22 cellular contexts compared by ENCODE assay signal in genomic region chr2:117942551-117942950, GRCh38.
DNase-seq lines count a peak whose midpoint lies in the region; ATAC-seq and TF ChIP-seq lines count a peak whose summit lies in the region.
"Had no signal": no experiment of that assay in that cellular context is flagged by ENCODE, and none has a peak within 500 bp of the region (broad histone marks: within the 10 kb centered on the region; RNA-seq: fewer than 3 reads in every experiment).

No MANE protein-coding gene starts in this region.

- H4K91ac ChIP-seq in H9 (ENCODE audit: insufficient read length, low read depth, low read length), result no peak overlapping the region

- no peak overlapping the region for H3K23ac ChIP-seq in H9 (ENCODE audit: insufficient read length, low read depth, low read length)

- no peak overlapping the region for H3K18ac ChIP-seq in H9 (ENCODE audit: insufficient read length, low read depth, low read length)

- H3K27me3 ChIP-seq in CD8-positive, alpha-beta T cell (ENCODE audit: insufficient read depth, low read length), result no peaks in the 10 kb centered on the region
- H3K27me3 ChIP-seq in H9 (ENCODE audit: insufficient read depth, low read length) (no peaks in the 10 kb centered on the region), osteoblast (ENCODE audit: insufficient read depth, low read length) (no peaks in the 10 kb centered on the region), upper lobe of right lung (no peaks in the 10 kb centered on the region)
- H3K27me3 ChIP-seq: BLaER1 treated with 17β-estradiol and CSF1 and Interleukin-3, amounts not matched to agents 10 nM and 100 nM; body of pancreas had no signal

- no peak overlapping the region for H3K4me3 ChIP-seq in CD8-positive, alpha-beta T cell (ENCODE audit: low read depth, low read length)
- no peak overlapping the region for H3K4me3 ChIP-seq in osteoblast (ENCODE audit: insufficient read depth, low read length)
- H3K4me3 ChIP-seq in upper lobe of right lung, result no peak overlapping the region
- H3K4me3 ChIP-seq: BLaER1 treated with 17β-estradiol and CSF1 and Interleukin-3, amounts not matched to agents 10 nM and 100 nM; body of pancreas had no signal

- peaks cover 78% of the 10 kb centered on the region for H3K36me3 ChIP-seq in CD8-positive, alpha-beta T cell (ENCODE audit: insufficient read depth, low read length)
- H3K36me3 ChIP-seq in osteoblast (ENCODE audit: insufficient read depth, low read length) (peaks cover 70% of the 10 kb centered on the region), upper lobe of right lung (peaks cover 99% of the 10 kb centered on the region)

- no peaks in the 10 kb centered on the region for H3K27me3 Mint-ChIP-seq in CD8-positive, alpha-beta T cell (ENCODE audit: low read depth)
- H3K27me3 Mint-ChIP-seq in H9 (ENCODE audit: low read depth) (no peaks in the 10 kb centered on the region), endothelial cell (ENCODE audit: unreplicated experiment) (peaks cover 7% of the 10 kb centered on the region)
- H3K27me3 Mint-ChIP-seq: activated B cell treated with CpG ODN at 0.5 μM for 24 hours had no signal

- no peak overlapping the region for H2AK5ac ChIP-seq in H9 (ENCODE audit: insufficient read length, low read length)

- no peaks in the 10 kb centered on the region for H3K9me3 Mint-ChIP-seq in CD8-positive, alpha-beta T cell
- H3K9me3 Mint-ChIP-seq in H9 (no peaks in the 10 kb centered on the region), endothelial cell (ENCODE audit: unreplicated experiment) (no peaks in the 10 kb centered on the region)
- H3K9me3 Mint-ChIP-seq: activated B cell treated with CpG ODN at 0.5 μM for 24 hours; activated naive CD4-positive, alpha-beta T cell treated with anti-CD3 and anti-CD28 coated beads for 36 hours had no signal

- H2BK12ac ChIP-seq in H9 (ENCODE audit: insufficient read length, low read depth, low read length), result no peak overlapping the region

- no peaks in the 10 kb centered on the region for H3K79me1 ChIP-seq in H9 (ENCODE audit: insufficient read depth, low read depth, low read length, poor library complexity, severe bottlenecking)

- no peak overlapping the region for H3K4me3 Mint-ChIP-seq in CD8-positive, alpha-beta T cell
- H3K4me3 Mint-ChIP-seq in H9 (no peak overlapping the region; a peak in 1 of 5 replicates), endothelial cell (ENCODE audit: unreplicated experiment) (peak overlapping the region; percentile 28)
- H3K4me3 Mint-ChIP-seq: activated B cell treated with CpG ODN at 0.5 μM for 24 hours; activated naive CD4-positive, alpha-beta T cell treated with anti-CD3 and anti-CD28 coated beads for 36 hours had no signal

- no peak overlapping the region for H3K27ac ChIP-seq in CD8-positive, alpha-beta T cell (ENCODE audit: low read depth, low read length)
- H3K27ac ChIP-seq in H9 (ENCODE audit: insufficient read length, low read depth, low read length) (no peak overlapping the region), osteoblast (ENCODE audit: low read depth, low read length) (peak overlapping the region; percentile 44), upper lobe of right lung (no peak overlapping the region)
- H3K27ac ChIP-seq: BLaER1 treated with 17β-estradiol and CSF1 and Interleukin-3, amounts not matched to agents 10 nM and 100 nM; body of pancreas had no signal

- CTCF ChIA-PET in CD8-positive, alpha-beta T cell (lab: Charles Lee), result no interaction called here

- H2BK5ac ChIP-seq in H9 (ENCODE audit: insufficient read length, low read length), result no peak overlapping the region

- H3K9ac ChIP-seq in H9 (ENCODE audit: extremely low read depth, insufficient read length, low read length), result no peak overlapping the region
- H3K9ac ChIP-seq: BLaER1 treated with 17β-estradiol and CSF1 and Interleukin-3, amounts not matched to agents 10 nM and 100 nM had no signal

- no peak for DNase-seq in CD8-positive, alpha-beta T cell
- no peak for DNase-seq in H9
- no peak for DNase-seq in endothelial cell (ENCODE audit: low spot score)
- no peak for DNase-seq in osteoblast (ENCODE audit: insufficient read length, low spot score, missing footprints)
- DNase-seq in upper lobe of right lung, result no peak
- no peak for DNase-seq in activated naive CD4-positive, alpha-beta T cell treated with anti-CD3 and anti-CD28 coated beads, Interleukin-2, amount 50 U/mL, for 16 hours
- no peak for DNase-seq in epidermal melanocyte (ENCODE audit: insufficient read length, low spot score)
- DNase-seq in stimulated activated CD4-positive, alpha-beta T cell treated with anti-CD3 and anti-CD28 coated beads, Interleukin-12 subunit alpha, Interleukin-12 subunit beta, amount 100 ng/mL, for 4 hours, result no peak
- DNase-seq: ACHN; activated B cell treated with CpG ODN at 0.5 μM for 24 hours; activated naive CD4-positive, alpha-beta T cell treated with anti-CD3 and anti-CD28 coated beads for 36 hours; body of pancreas; cerebellar nuclear complex; dermis blood vessel endothelial cell; DND-41; NCI-H1048; NCI-H1694; NCI-H446; NCI-H82; T-helper 1 cell; trophoblast cell had no signal

- H3K9me3 ChIP-seq in CD8-positive, alpha-beta T cell (ENCODE audit: low read length), result no peaks in the 10 kb centered on the region
- H3K9me3 ChIP-seq in H9 (ENCODE audit: control insufficient read depth, low read depth, low read length) (no peaks in the 10 kb centered on the region), osteoblast (ENCODE audit: low read depth, low read length) (no peaks in the 10 kb centered on the region), upper lobe of right lung (no peaks in the 10 kb centered on the region)
- H3K9me3 ChIP-seq: BLaER1 treated with 17β-estradiol and CSF1 and Interleukin-3, amounts not matched to agents 10 nM and 100 nM; body of pancreas had no signal

- no peak overlapping the region for H3K14ac ChIP-seq in H9 (ENCODE audit: insufficient read depth, low read length)

- intact Hi-C loops in CD8-positive, alpha-beta T cell (cut with DNase I, micrococcal nuclease), result no loop called here
- intact Hi-C loops in upper lobe of right lung (cut with DNase I), result no loop called here

- no peak overlapping the region for H4K8ac ChIP-seq in H9 (replicated peaks; ENCODE audit: insufficient read length, low read depth, low read length)

- H2AFZ ChIP-seq in H9 (ENCODE audit: low read length) (no peak overlapping the region), osteoblast (ENCODE audit: low read length) (no peak overlapping the region)

- H3K4me1 Mint-ChIP-seq in CD8-positive, alpha-beta T cell (ENCODE audit: low read depth), result no peaks in the 10 kb centered on the region
- peaks cover 5 to 6% of the 10 kb centered on the region in 2 experiments; a peak in 3 of 4 replicates for H3K4me1 Mint-ChIP-seq in H9
- H3K4me1 Mint-ChIP-seq in endothelial cell (ENCODE audit: unreplicated experiment), result peaks cover 54% of the 10 kb centered on the region
- H3K4me1 Mint-ChIP-seq: activated B cell treated with CpG ODN at 0.5 μM for 24 hours had no signal

- no peak for TF ChIP-seq CTCF in CD8-positive, alpha-beta T cell (IDR thresholded peaks at IDR 0.05)
- TF ChIP-seq CTCF in H9 (conservative IDR thresholded peaks at IDR 0.05) (no peak), endothelial cell (IDR thresholded peaks at IDR 0.05; ENCODE audit: unreplicated experiment) (no peak), osteoblast (IDR thresholded peaks at IDR 0.05; ENCODE audit: extremely low read depth, low read depth, low read length) (no peak), upper lobe of right lung (IDR thresholded peaks at IDR 0.05) (no peak)

- no peak overlapping the region for H3K56ac ChIP-seq in H9 (ENCODE audit: insufficient read length, low read depth, low read length)

- no peak overlapping the region for H3T11ph ChIP-seq in H9 (ENCODE audit: low read length)

- H3K27ac Mint-ChIP-seq in CD8-positive, alpha-beta T cell, result peak overlapping the region; percentile 58
- peak overlapping the region; percentile 54 to 87 (median 62); a peak in 5 of 7 replicates for H3K27ac Mint-ChIP-seq in H9
- H3K27ac Mint-ChIP-seq in endothelial cell (ENCODE audit: unreplicated experiment), result peak overlapping the region; percentile 6
- H3K27ac Mint-ChIP-seq: activated B cell treated with CpG ODN at 0.5 μM for 24 hours; activated naive CD4-positive, alpha-beta T cell treated with anti-CD3 and anti-CD28 coated beads for 36 hours had no signal

- H3K79me2 ChIP-seq in H9 (ENCODE audit: insufficient read depth, low read length) (no peaks in the 10 kb centered on the region), osteoblast (ENCODE audit: insufficient read depth, low read length) (no peaks in the 10 kb centered on the region)

- H2BK120ac ChIP-seq in H9 (ENCODE audit: low read depth, low read length, poor library complexity, severe bottlenecking), result no peak overlapping the region

- H3K4ac ChIP-seq in H9 (ENCODE audit: low read depth, low read length), result no peak overlapping the region

- no peak overlapping the region for H4K5ac ChIP-seq in H9 (ENCODE audit: insufficient read length, low read depth, low read length)

- H3K4me2 ChIP-seq in H9 (ENCODE audit: insufficient read depth, insufficient read length, low read length) (no peak overlapping the region), osteoblast (ENCODE audit: insufficient read depth, low read length) (no peak overlapping the region)
- H3K4me2 ChIP-seq: BLaER1 treated with 17β-estradiol and CSF1 and Interleukin-3, amounts not matched to agents 10 nM and 100 nM had no signal

- WGBS in H9 (ENCODE audit: extremely low coverage, insufficient read length, low lambda C conversion rate), result 100% methylated on average over 1 of the region's 2 CpGs

- no peak for ATAC-seq in CD8-positive, alpha-beta T cell
- no peak for ATAC-seq in upper lobe of right lung
- ATAC-seq: body of pancreas had no signal

- no peak overlapping the region for H2BK20ac ChIP-seq in H9 (ENCODE audit: low read depth, low read length, poor library complexity, severe bottlenecking)

- POLR2A ChIA-PET in CD8-positive, alpha-beta T cell (lab: Charles Lee), result no interaction called here

- H3K36me3 Mint-ChIP-seq in CD8-positive, alpha-beta T cell, result peaks cover 97% of the 10 kb centered on the region
- H3K36me3 Mint-ChIP-seq in H9 (ENCODE audit: insufficient read depth in 1 of 3, low read depth in 3 of 3) (peaks cover 22 to 67% (median 43%) of the 10 kb centered on the region in 3 experiments), endothelial cell (ENCODE audit: low read depth, unreplicated experiment) (peaks cover 75% of the 10 kb centered on the region)

- no peaks in the 10 kb centered on the region for H4K20me1 ChIP-seq in H9 (ENCODE audit: control insufficient read depth, insufficient read depth, insufficient read length)
- no peaks in the 10 kb centered on the region for H4K20me1 ChIP-seq in osteoblast (ENCODE audit: insufficient read depth, low read length)

- no peaks in the 10 kb centered on the region for H3K4me1 ChIP-seq in CD8-positive, alpha-beta T cell (ENCODE audit: insufficient read depth, low read length)
- H3K4me1 ChIP-seq in H9 (ENCODE audit: insufficient read depth, low read length) (no peaks in the 10 kb centered on the region), osteoblast (ENCODE audit: insufficient read depth, low read length) (peaks cover 20% of the 10 kb centered on the region), upper lobe of right lung (no peaks in the 10 kb centered on the region)
- H3K4me1 ChIP-seq: BLaER1 treated with 17β-estradiol and CSF1 and Interleukin-3, amounts not matched to agents 10 nM and 100 nM; body of pancreas had no signal

- H3K23me2 ChIP-seq in H9 (ENCODE audit: insufficient read length, low read depth, low read length, poor library complexity, severe bottlenecking), result no peaks in the 10 kb centered on the region

- no peak overlapping the region for H2BK15ac ChIP-seq in H9 (ENCODE audit: low read depth, low read length)

Comparison
In these comparisons a context has a peak if more than half of its experiments do, and no peak if none do; other contexts are left out.
1. H3K27ac Mint-ChIP-seq: peak in every context shown above with its lines; median percentile 62 in H9; 58 in CD8-positive, alpha-beta T cell; 6 in endothelial cell.